ENCODE assay signal across 1 cellular context in genomic region chr3:52536369-52537164, GRCh38.
TF ChIP-seq lines count a peak whose summit lies in the region.

TSS of gene UQCC5 (plus strand) at chr3:52536605. CDS start at chr3:52536756, 151 bp downstream.

TF ChIP-seq in HCT116, 20 proteins besides CTCF, POLR2A, EP300 and RAD21 (continued from another document):
- TF ChIP-seq ZBTB33 (IDR thresholded peaks at IDR 0.05; ENCODE audit: extremely low read depth, insufficient replicate concordance, low read length), result peak; percentile 16
- no peak for TF ChIP-seq REST (IDR thresholded peaks at IDR 0.05; ENCODE audit: low read depth)
- no peak for TF ChIP-seq MAX (IDR thresholded peaks at IDR 0.05)
- TF ChIP-seq FOSL1 (IDR thresholded peaks at IDR 0.05; ENCODE audit: low read depth), result no peak
- no peak for TF ChIP-seq EZH2phosphoT487 (IDR thresholded peaks at IDR 0.05; ENCODE audit: borderline replicate concordance)
- TF ChIP-seq ZNF274 (IDR thresholded peaks at IDR 0.05; ENCODE audit: low read depth, low read length), result no peak
- peak; percentile 1 for TF ChIP-seq YY1 (IDR thresholded peaks at IDR 0.05; ENCODE audit: extremely low read depth, insufficient replicate concordance, low read depth, low read length)
- peak; percentile 100 for TF ChIP-seq POLR2AphosphoS5 (IDR thresholded peaks at IDR 0.05; ENCODE audit: low read depth, low read length)
- TF ChIP-seq SIN3A (IDR thresholded peaks at IDR 0.05; ENCODE audit: low read depth), result no peak
- TF ChIP-seq EGR1 (IDR thresholded peaks at IDR 0.05; ENCODE audit: low read depth), result no peak
- no peak for TF ChIP-seq CBX3 (IDR thresholded peaks at IDR 0.05; ENCODE audit: low read depth)
- no peak for TF ChIP-seq SP1 (IDR thresholded peaks at IDR 0.05; ENCODE audit: low read depth)
- no peak for TF ChIP-seq JUND (IDR thresholded peaks at IDR 0.05)
- peak; percentile 46 for TF ChIP-seq TCF7L2 (IDR thresholded peaks at IDR 0.05; ENCODE audit: borderline replicate concordance, extremely low read depth, insufficient read depth, insufficient read length)
- TF ChIP-seq CEBPB (IDR thresholded peaks at IDR 0.05; ENCODE audit: low read depth), result no peak
